Comparison of ENCODE assay signal across 8 cellular contexts in genomic region chr19:57319869-57320179, GRCh38. TPM values are rescaled to one million over a fixed set of nuclear protein-coding genes. Genes with fewer than 3 reads are reported as not detected.
DNase-seq lines count a peak whose midpoint lies in the region; ATAC-seq, FAIRE-seq and TF ChIP-seq lines count a peak whose summit lies in the region.

No MANE protein-coding gene starts in this region.

- H3K36me3 ChIP-seq in WERI-Rb-1 = peaks cover 18% of the 10 kb centered on the region
- peaks cover 20% of the 10 kb centered on the region for H3K36me3 ChIP-seq in left ventricle myocardium inferior

- no peak for FAIRE-seq in frontal cortex (lab: Jason Lieb, UNC)

- H3K9me3 ChIP-seq in WERI-Rb-1 (ENCODE audit: severe bottlenecking) = no peaks in the 10 kb centered on the region
- H3K9me3 ChIP-seq in left ventricle myocardium inferior (replicated peaks) = peaks cover 14% of the 10 kb centered on the region

- H3K4me3 ChIP-seq in WERI-Rb-1 (ENCODE audit: low read depth, low read length) (peak overlapping the region; percentile 87), left ventricle myocardium inferior (peak overlapping the region; percentile 94), skin epidermis (peak overlapping the region; percentile 77 to 99 (median 88))

- H3K27me3 ChIP-seq in WERI-Rb-1 (ENCODE audit: insufficient read depth, low read depth, severe bottlenecking) = no peaks in the 10 kb centered on the region
- no peaks in the 10 kb centered on the region for H3K27me3 ChIP-seq in left ventricle myocardium inferior (ENCODE audit: low read depth)

- TF ChIP-seq CTCF in WERI-Rb-1 (IDR thresholded peaks at IDR 0.05; ENCODE audit: low read depth, low read length) = no peak
- no peak for TF ChIP-seq CTCF in left ventricle myocardium inferior (IDR thresholded peaks at IDR 0.05; ENCODE audit: borderline replicate concordance)

- H3K4me1 ChIP-seq in left ventricle myocardium inferior = peaks cover 32% of the 10 kb centered on the region

- peak; percentile 26 for ATAC-seq in GM21526 (IDR thresholded peaks at IDR 0.05; ENCODE audit: low FRiP score, unreplicated experiment)
- ATAC-seq in HG02610 (IDR thresholded peaks at IDR 0.05; ENCODE audit: unreplicated experiment) = no peak

- intact Hi-C loops in left ventricle myocardium inferior (cut with micrococcal nuclease) = no loop called here

- DNase-seq in WERI-Rb-1 = no peak
- no peak for DNase-seq in left ventricle myocardium inferior
- no peak for DNase-seq in frontal cortex (ENCODE audit: low spot score in 2 of 2)
- no peak for DNase-seq in NCI-H524 treated with DMSO at 0.1 percent for 48 hours (lab: John Stamatoyannopoulos, UW)
- no peak for DNase-seq in NCI-H128 (lab: John Stamatoyannopoulos, UW; ENCODE audit: unreplicated experiment)

- H3K27ac ChIP-seq in WERI-Rb-1 (peak overlapping the region; percentile 93), left ventricle myocardium inferior (replicated peaks) (peak overlapping the region; percentile 93), skin epidermis (peak overlapping the region; percentile 62 to 98 (median 89))

RNA-seq across cellular contexts. Expression of gene ZNF543, which starts 0.4 kb away (rescaled TPM):
- total RNA-seq in left ventricle myocardium inferior (5.7 TPM), frontal cortex (34.2 TPM)

RNA-seq across cellular contexts. Expression of gene ZNF304, which starts 31.2 kb away (rescaled TPM):
- total RNA-seq in left ventricle myocardium inferior = 8.0 TPM
- 26.5 TPM for total RNA-seq in frontal cortex

RNA-seq across cellular contexts. Expression of gene ZNF460, which starts 39.5 kb away (rescaled TPM):
- total RNA-seq in left ventricle myocardium inferior = 24.0 TPM
- total RNA-seq in frontal cortex = 126 TPM

RNA-seq across cellular contexts. Expression of gene TRAPPC2B, which starts 43.5 kb away (rescaled TPM):
- 11.4 TPM for total RNA-seq in left ventricle myocardium inferior
- 36.7 TPM for total RNA-seq in frontal cortex

RNA-seq across cellular contexts. Expression of gene ZNF547, which starts 43.5 kb away (rescaled TPM):
- total RNA-seq in left ventricle myocardium inferior (3.6 TPM), frontal cortex (13.5 TPM)
